8 cellular contexts compared by ENCODE assay signal in genomic region chr21:37582613-37583012, GRCh38.
DNase-seq lines count a peak whose midpoint lies in the region; ATAC-seq, FAIRE-seq and TF ChIP-seq lines count a peak whose summit lies in the region.

No MANE protein-coding gene starts in this region.

- BruUV-seq in endothelial cell of umbilical vein (replicated peaks; lab: Mats Ljungman, UMichigan): no TSS peak

- TF ChIP-seq CTCF in AG09309 (IDR thresholded peaks at IDR 0.05; ENCODE audit: control insufficient read depth, insufficient read depth, low read depth, low read length, missing control alignments) (peak; percentile 77), endothelial cell of umbilical vein (IDR thresholded peaks at IDR 0.05; ENCODE audit: extremely low read depth in 1 of 2, insufficient read depth in 1 of 2, low read depth in 1 of 2, low read length in 2 of 2) (peak; percentile 68 to 76)

- ATAC-seq in GM18867 (IDR thresholded peaks at IDR 0.05; ENCODE audit: unreplicated experiment): peak; percentile 46
- ATAC-seq in HG03039 (IDR thresholded peaks at IDR 0.05; ENCODE audit: unreplicated experiment): no peak
- ATAC-seq in GM19467 (IDR thresholded peaks at IDR 0.05; ENCODE audit: unreplicated experiment): no peak
- ATAC-seq in GM18519 (IDR thresholded peaks at IDR 0.05; ENCODE audit: low FRiP score, unreplicated experiment): no peak

- no peaks in the 10 kb centered on the region for H3K9me1 ChIP-seq in endothelial cell of umbilical vein (replicated peaks; ENCODE audit: control insufficient read depth, extremely low read depth, insufficient read depth, low read length)

- no peak overlapping the region for H3K9ac ChIP-seq in endothelial cell of umbilical vein (replicated peaks; ENCODE audit: extremely low read depth, insufficient read depth, low read length)

- dilution Hi-C loops in endothelial cell of umbilical vein (cut with MboI; ENCODE audit: extremely low pct_ligation_motif_present, low sequenced_read_pairs): no loop called here

- CTCF ChIA-PET in endothelial cell of umbilical vein (lab: Charles Lee): interaction anchor here (0.7 to 2.2 kb wide), 13 partner anchors 15 to 208 kb away, joined by 3 to 14 read pairs (median 3); no protein-coding TSS in a partner anchor

- POLR2A ChIA-PET in endothelial cell of umbilical vein (lab: Charles Lee): no interaction called here

- no peaks in the 10 kb centered on the region for H4K20me1 ChIP-seq in endothelial cell of umbilical vein (replicated peaks; ENCODE audit: control insufficient read depth, extremely low read depth, insufficient read depth, low read length)

- no peaks in the 10 kb centered on the region for H3K36me3 ChIP-seq in endothelial cell of umbilical vein (ENCODE audit: control insufficient read depth in 2 of 2, extremely low read depth in 1 of 2, insufficient read depth in 2 of 2, low read length in 2 of 2)

- H3K79me2 ChIP-seq in endothelial cell of umbilical vein (ENCODE audit: control insufficient read depth, insufficient read depth, low read length): no peaks in the 10 kb centered on the region

- DNase-seq in AG09309 (ENCODE audit: low read depth) (peak; percentile 17), OCI-M1 (lab: John Stamatoyannopoulos, UW) (peak; percentile 87), endothelial cell of umbilical vein (ENCODE audit: low read depth, low spot score) (peak; percentile 69), non-pigmented ciliary epithelial cell (ENCODE audit: low read depth) (peak; percentile 34)

- H3K4me2 ChIP-seq in endothelial cell of umbilical vein (ENCODE audit: insufficient read depth, low read length): no peak overlapping the region

- H3K27ac ChIP-seq in endothelial cell of umbilical vein (ENCODE audit: insufficient read depth, low read depth, low read length): no peak overlapping the region

- no peaks in the 10 kb centered on the region for H3K9me3 ChIP-seq in endothelial cell of umbilical vein (replicated peaks; ENCODE audit: control insufficient read depth, insufficient read depth, low read length)

- no peak overlapping the region for H3K4me3 ChIP-seq in AG09309 (ENCODE audit: control insufficient read depth, low read depth, low read length)
- no peak overlapping the region for H3K4me3 ChIP-seq in endothelial cell of umbilical vein (replicated peaks in 1 of 3; ENCODE audit: insufficient read depth in 1 of 3, low read depth in 1 of 3, low read length in 3 of 3)

- TF ChIP-seq POLR2A in endothelial cell of umbilical vein (IDR thresholded peaks at IDR 0.05; ENCODE audit: low read depth, low read length): no peak

- H3K27me3 ChIP-seq in endothelial cell of umbilical vein (ENCODE audit: control insufficient read depth in 2 of 2, insufficient read depth in 2 of 2, low read length in 2 of 2): no peaks in the 10 kb centered on the region

- FAIRE-seq in endothelial cell of umbilical vein (lab: Jason Lieb, UNC): no peak

- H3K4me1 ChIP-seq in endothelial cell of umbilical vein (ENCODE audit: control insufficient read depth, extremely low read depth, insufficient read depth, low read length): peaks cover 13% of the 10 kb centered on the region

- peak overlapping the region; percentile 38 for H2AFZ ChIP-seq in endothelial cell of umbilical vein (ENCODE audit: low read depth, low read length)

- intact Hi-C loops in endothelial cell of umbilical vein (cut with micrococcal nuclease): loop anchor here (1.0 to 5.0 kb wide), 6 partner anchors 75 to 605 kb away; partner anchors contain the start of gene DYRK1A

TF ChIP-seq in endothelial cell of umbilical vein, 7 proteins besides CTCF, POLR2A, EP300 and RAD21:
- TF ChIP-seq JUN (IDR thresholded peaks at IDR 0.05; ENCODE audit: borderline replicate concordance, insufficient read depth, insufficient read length, low read depth) (no peak), GATA2 (IDR thresholded peaks at IDR 0.05; ENCODE audit: insufficient read depth, insufficient read length, low read depth, low read length) (no peak)

Comparison
In these comparisons a context has a peak if more than half of its experiments do, and no peak if none do; other contexts are left out.
1. DNase-seq: peak in every context shown above with its lines; median percentile 87 in OCI-M1; 69 in endothelial cell of umbilical vein; 34 in non-pigmented ciliary epithelial cell; 17 in AG09309.